8 cellular contexts compared by ENCODE assay signal in the genomic region with DNA sequence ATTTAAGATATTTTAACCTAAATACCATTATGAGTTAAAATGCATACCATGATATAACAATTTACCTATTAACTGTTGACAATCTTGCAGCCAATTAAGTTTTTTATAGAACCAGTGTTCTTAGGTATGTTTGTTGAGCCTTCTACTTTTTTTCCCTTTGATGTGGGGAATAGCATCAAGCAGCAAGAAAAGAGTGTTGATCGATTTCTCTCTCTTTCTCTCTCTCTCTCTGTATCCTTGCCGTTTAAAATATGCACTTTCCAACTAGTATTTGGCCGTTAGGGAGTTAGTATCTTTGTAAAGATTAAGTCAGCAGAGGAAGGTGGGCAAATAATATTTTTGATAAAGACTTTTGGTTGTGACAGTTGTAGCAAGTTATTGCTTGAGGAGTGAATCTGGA. TPM values are rescaled to one million over a fixed set of nuclear protein-coding genes. Genes with fewer than 3 reads are reported as not detected.
DNase-seq lines count a peak whose midpoint lies in the region; ATAC-seq and TF ChIP-seq lines count a peak whose summit lies in the region.

No MANE protein-coding gene starts in this region.

- BruUV-seq in Caco-2 (replicated peaks; lab: Mats Ljungman, UMichigan) (no TSS peak), Panc1 (replicated peaks; lab: Mats Ljungman, UMichigan) (no TSS peak)

- H3K9me3 ChIP-seq in Caco-2 (no peaks in the 10 kb centered on the region), Panc1 (ENCODE audit: control insufficient read depth, insufficient read depth, low read depth, low read length) (no peaks in the 10 kb centered on the region), endocrine pancreas (ENCODE audit: control insufficient read depth, low read length) (no peaks in the 10 kb centered on the region), parathyroid adenoma (ENCODE audit: control insufficient read depth, low read length) (no peaks in the 10 kb centered on the region)

- no peak for TF ChIP-seq CTCF in Caco-2 (IDR thresholded peaks at IDR 0.05; ENCODE audit: insufficient read depth in 1 of 2, low read depth in 1 of 2, low read length in 1 of 2, severe bottlenecking in 1 of 2, unreplicated experiment in 1 of 2)
- no peak for TF ChIP-seq CTCF in Panc1 (IDR thresholded peaks at IDR 0.05)
- TF ChIP-seq CTCF in parathyroid adenoma (IDR thresholded peaks at IDR 0.05): no peak

- H3K9ac ChIP-seq in endocrine pancreas (ENCODE audit: control insufficient read depth, insufficient read depth, low read length): no peak overlapping the region
- H3K9ac ChIP-seq in parathyroid adenoma: no peak overlapping the region

- CTCF ChIA-PET in Caco-2 (lab: Charles Lee): no interaction called here
- CTCF ChIA-PET in Panc1 (lab: Charles Lee): no interaction called here

- POLR2A ChIA-PET in Caco-2 (lab: Charles Lee): no interaction called here
- POLR2A ChIA-PET in Panc1 (lab: Charles Lee): no interaction called here

- peak overlapping the region; percentile 99 for H3K27ac ChIP-seq in Panc1 (ENCODE audit: low read length)
- H3K27ac ChIP-seq in parathyroid adenoma: peak overlapping the region; percentile 98

- peaks cover 86% of the 10 kb centered on the region for H3K36me3 Mint-ChIP-seq in Caco-2 (ENCODE audit: insufficient read depth, unreplicated experiment)

- H3K79me2 ChIP-seq in parathyroid adenoma: peaks cover 61% of the 10 kb centered on the region

- H3K36me3 ChIP-seq in Caco-2 (ENCODE audit: control insufficient read depth, insufficient read depth, low read length) (no peaks in the 10 kb centered on the region; the same call in 1 of the 2 replicates), Panc1 (ENCODE audit: control insufficient read depth, insufficient read depth, low read length) (peaks cover 24% of the 10 kb centered on the region), endocrine pancreas (ENCODE audit: control insufficient read depth, insufficient read depth, low read length) (peaks cover 5% of the 10 kb centered on the region), parathyroid adenoma (ENCODE audit: control insufficient read depth, insufficient read depth, low read length) (no peaks in the 10 kb centered on the region)

- intact Hi-C loops in Caco-2 (cut with micrococcal nuclease; ENCODE audit: unreplicated experiment): no loop called here
- intact Hi-C loops in Panc1 (cut with micrococcal nuclease; ENCODE audit: unreplicated experiment): no loop called here

- no peaks in the 10 kb centered on the region for H3K9me3 Mint-ChIP-seq in Caco-2 (ENCODE audit: unreplicated experiment)

- H2AFZ ChIP-seq in parathyroid adenoma: no peak overlapping the region

- H3K4me1 Mint-ChIP-seq in Caco-2 (ENCODE audit: low read depth, unreplicated experiment): peaks cover 53% of the 10 kb centered on the region

- H3K27me3 ChIP-seq in Caco-2 (replicated peaks; ENCODE audit: control insufficient read depth, insufficient read depth, low read length) (no peaks in the 10 kb centered on the region), Panc1 (ENCODE audit: control insufficient read depth, insufficient read depth, low read length) (no peaks in the 10 kb centered on the region), endocrine pancreas (ENCODE audit: control insufficient read depth, insufficient read depth, low read length) (no peaks in the 10 kb centered on the region), parathyroid adenoma (ENCODE audit: control insufficient read depth, insufficient read depth, low read length) (no peaks in the 10 kb centered on the region)

- H3K4me3 Mint-ChIP-seq in Caco-2 (ENCODE audit: unreplicated experiment): no peak overlapping the region

- H3K4me3 ChIP-seq in Caco-2 (ENCODE audit: low read depth, low read length) (no peak overlapping the region), Panc1 (ENCODE audit: low read depth in 2 of 2, low read length in 2 of 2) (peak overlapping the region; percentile 33 to 71; a peak in 2 of 4 replicates), endocrine pancreas (ENCODE audit: control insufficient read depth, insufficient read depth, low read length) (peak overlapping the region; percentile 95), parathyroid adenoma (ENCODE audit: low read depth, low read length) (peak overlapping the region; percentile 38)

- ATAC-seq in Panc1 (no peak), GM21576 (IDR thresholded peaks at IDR 0.05; ENCODE audit: unreplicated experiment) (no peak), HG03571 (IDR thresholded peaks at IDR 0.05; ENCODE audit: unreplicated experiment) (no peak)

- no peak for DNase-seq in Caco-2
- DNase-seq in Panc1 (ENCODE audit: low read depth, low spot score): no peak
- DNase-seq in HuH-7.5 (ENCODE audit: low spot score): no peak
- DNase-seq in globus pallidus (ENCODE audit: low spot score): no peak

- H3K27me3 Mint-ChIP-seq in Caco-2 (ENCODE audit: insufficient read depth, unreplicated experiment): no peaks in the 10 kb centered on the region

- peak overlapping the region; percentile 77 for H3K4me2 ChIP-seq in parathyroid adenoma (ENCODE audit: low read length)

- in situ Hi-C loops in Panc1 (cut with HindIII; ENCODE audit: low pct_unique_long_range_greater_than_20kb, low sequenced_read_pairs): no loop called here

- H3K27ac Mint-ChIP-seq in Caco-2 (ENCODE audit: unreplicated experiment): peak overlapping the region; percentile 63

- H3K4me1 ChIP-seq in Caco-2 (peaks cover 56% of the 10 kb centered on the region), Panc1 (ENCODE audit: control insufficient read depth, insufficient read depth, low read length) (peaks cover 67% of the 10 kb centered on the region), endocrine pancreas (ENCODE audit: control insufficient read depth, insufficient read depth, low read length) (peaks cover 28% of the 10 kb centered on the region), parathyroid adenoma (peaks cover 35% of the 10 kb centered on the region)

RNA-seq across cellular contexts. Expression of gene CHD2, which starts 5.9 kb away (rescaled TPM):
- total RNA-seq in Caco-2 (2022) (85.0 and 108 TPM in 2 replicates), Panc1 (2021; ENCODE audit: unreplicated experiment) (81.8 TPM)
- polyA plus RNA-seq in Panc1 (2012; ENCODE audit: insufficient read length): 43.9 TPM
